15 cellular contexts compared by ENCODE assay signal in genomic region chr3:20739814-20740213, GRCh38.
DNase-seq lines count a peak whose midpoint lies in the region; ATAC-seq, FAIRE-seq and TF ChIP-seq lines count a peak whose summit lies in the region.
"Had no signal": no experiment of that assay in that cellular context is flagged by ENCODE, and none has a peak within 500 bp of the region (broad histone marks: within the 10 kb centered on the region; RNA-seq: fewer than 3 reads in every experiment).

No MANE protein-coding gene starts in this region.

- TF ChIP-seq RAD21 in Ishikawa (IDR thresholded peaks at IDR 0.05; ENCODE audit: low read depth): peak; percentile 21; the same call in 1 of the 2 replicates

- TF ChIP-seq POLR2A in right lobe of liver (IDR thresholded peaks at IDR 0.05): no peak
- no peak for TF ChIP-seq POLR2A in esophagus muscularis mucosa (IDR thresholded peaks at IDR 0.05; ENCODE audit: low read depth)

- no peak for FAIRE-seq in urothelium cell line (lab: Jason Lieb, UNC)

- TF ChIP-seq CTCF in right lobe of liver (IDR thresholded peaks at IDR 0.05): peak; percentile 27 to 42 (median 30)
- no peak for TF ChIP-seq CTCF in esophagus muscularis mucosa (IDR thresholded peaks at IDR 0.05)

- H3K9me3 ChIP-seq in right lobe of liver (no peaks in the 10 kb centered on the region), esophagus muscularis mucosa (no peaks in the 10 kb centered on the region)
- H3K9me3 ChIP-seq: sigmoid colon had no signal

- H3K4me1 ChIP-seq in right lobe of liver (no peaks in the 10 kb centered on the region), esophagus muscularis mucosa (peaks cover 0 to 13% (median 6%) of the 10 kb centered on the region in 4 donors)
- H3K4me1 ChIP-seq: transverse colon had no signal

- H3K36me3 ChIP-seq in right lobe of liver: no peaks in the 10 kb centered on the region
- H3K36me3 ChIP-seq in esophagus muscularis mucosa: no peaks in the 10 kb centered on the region
- H3K36me3 ChIP-seq: sigmoid colon, transverse colon had no signal

- H3K27ac ChIP-seq in right lobe of liver (no peak overlapping the region), esophagus muscularis mucosa (replicated peaks in 1 of 4) (no peak overlapping the region)
- H3K27ac ChIP-seq: sigmoid colon, transverse colon had no signal

- DNase-seq in AG08395 (ENCODE audit: low spot score) (peak; percentile 6), amniotic epithelial cell (ENCODE audit: low read depth) (peak; percentile 20), right lobe of liver (no peak), urothelium cell line (ENCODE audit: low spot score) (no peak), esophagus muscularis mucosa (ENCODE audit: extremely low spot score) (no peak)
- DNase-seq: activated effector memory CD4-positive, alpha-beta T cell treated with Interleukin-2 at 50 U/mL for 16 hours; DMS79; H7; nephron progenitor cell; sigmoid colon; T-cell; transverse colon had no signal

- no peak for TF ChIP-seq EP300 in Ishikawa (IDR thresholded peaks at IDR 0.05; ENCODE audit: borderline replicate concordance)
- no peak for TF ChIP-seq EP300 in esophagus muscularis mucosa (IDR thresholded peaks at IDR 0.05)

- intact Hi-C loops in right lobe of liver (cut with DNase I) (no loop called here), esophagus muscularis mucosa (cut with DNase I) (no loop called here)

- ATAC-seq in right lobe of liver (peak; percentile 66 to 92 (median 74)), HG02938 (IDR thresholded peaks at IDR 0.05; ENCODE audit: unreplicated experiment) (no peak), GM21825 (IDR thresholded peaks at IDR 0.05; ENCODE audit: unreplicated experiment) (no peak)
- ATAC-seq: T-cell had no signal

- H3K4me3 ChIP-seq in right lobe of liver: no peak overlapping the region
- H3K4me3 ChIP-seq in esophagus muscularis mucosa: no peak overlapping the region
- H3K4me3 ChIP-seq: transverse colon had no signal

- H3K27me3 ChIP-seq in right lobe of liver (no peaks in the 10 kb centered on the region), esophagus muscularis mucosa (no peaks in the 10 kb centered on the region)
- H3K27me3 ChIP-seq: sigmoid colon, transverse colon had no signal

TF ChIP-seq in Ishikawa, 13 proteins besides CTCF, POLR2A, EP300 and RAD21:
- TF ChIP-seq CEBPB (IDR thresholded peaks at IDR 0.05): no peak
- no peak for TF ChIP-seq REST (IDR thresholded peaks at IDR 0.05; ENCODE audit: low read depth)
- no peak for TF ChIP-seq TAF1 (IDR thresholded peaks at IDR 0.05; ENCODE audit: low read depth)
- no peak for TF ChIP-seq YY1 (IDR thresholded peaks at IDR 0.05; ENCODE audit: low read depth)
- no peak for TF ChIP-seq TEAD4 (IDR thresholded peaks at IDR 0.05)
- TF ChIP-seq MAX (IDR thresholded peaks at IDR 0.05): no peak
- TF ChIP-seq TCF12 (IDR thresholded peaks at IDR 0.05; ENCODE audit: low read depth): no peak
- TF ChIP-seq ZBTB7A (IDR thresholded peaks at IDR 0.05; ENCODE audit: low read depth): no peak
- no peak for TF ChIP-seq FOXM1 (IDR thresholded peaks at IDR 0.05; ENCODE audit: borderline replicate concordance, low read depth)
- TF ChIP-seq NFIC (IDR thresholded peaks at IDR 0.05): no peak
- no peak for TF ChIP-seq EGR1 (IDR thresholded peaks at IDR 0.05)
- TF ChIP-seq, protein P1, sequence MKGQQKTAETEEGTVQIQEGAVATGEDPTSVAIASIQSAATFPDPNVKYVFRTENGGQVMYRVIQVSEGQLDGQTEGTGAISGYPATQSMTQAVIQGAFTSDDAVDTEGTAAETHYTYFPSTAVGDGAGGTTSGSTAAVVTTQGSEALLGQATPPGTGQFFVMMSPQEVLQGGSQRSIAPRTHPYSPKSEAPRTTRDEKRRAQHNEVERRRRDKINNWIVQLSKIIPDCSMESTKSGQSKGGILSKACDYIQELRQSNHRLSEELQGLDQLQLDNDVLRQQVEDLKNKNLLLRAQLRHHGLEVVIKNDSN (IDR thresholded peaks at IDR 0.05): no peak
- no peak for TF ChIP-seq CREB1 (IDR thresholded peaks at IDR 0.05; ENCODE audit: low read depth)
TF ChIP-seq in Ishikawa: peak in this region for 0.

Comparison
In these comparisons a context has a peak if more than half of its experiments do, and no peak if none do; other contexts are left out.
1. DNase-seq: peak in AG08395 (single experiment) and amniotic epithelial cell (single experiment); none in right lobe of liver (0 of 3), urothelium cell line (single experiment) and esophagus muscularis mucosa (single experiment).
2. ATAC-seq: peak in right lobe of liver (4 of 4); none in HG02938 (single experiment) and GM21825 (single experiment).
3. CTCF ChIP-seq: peak in right lobe of liver (4 of 4); none in esophagus muscularis mucosa (0 of 3).